Comparison of ENCODE assay signal across 1 cellular context in genomic region chr3:187222801-187223200, GRCh38.
TF ChIP-seq lines count a peak whose summit lies in the region.

No MANE protein-coding gene starts in this region.

TF ChIP-seq in liver, 16 proteins besides CTCF, POLR2A, EP300 and RAD21 (continued from another document):
- TF ChIP-seq MAX (IDR thresholded peaks at IDR 0.05) (peak; percentile 50), EGR1 (IDR thresholded peaks at IDR 0.05; ENCODE audit: low read depth in 2 of 2) (no peak), FOXA2 (IDR thresholded peaks at IDR 0.05) (no peak), HNF4A (conservative IDR thresholded peaks at IDR 0.05) (peak; percentile 96 to 98), ATF3 (IDR thresholded peaks at IDR 0.05) (peak; percentile 40), TAF1 (conservative IDR thresholded peaks at IDR 0.05) (peak; percentile 11)
